Comparison of ENCODE assay signal across 8 cellular contexts in the genomic region with DNA sequence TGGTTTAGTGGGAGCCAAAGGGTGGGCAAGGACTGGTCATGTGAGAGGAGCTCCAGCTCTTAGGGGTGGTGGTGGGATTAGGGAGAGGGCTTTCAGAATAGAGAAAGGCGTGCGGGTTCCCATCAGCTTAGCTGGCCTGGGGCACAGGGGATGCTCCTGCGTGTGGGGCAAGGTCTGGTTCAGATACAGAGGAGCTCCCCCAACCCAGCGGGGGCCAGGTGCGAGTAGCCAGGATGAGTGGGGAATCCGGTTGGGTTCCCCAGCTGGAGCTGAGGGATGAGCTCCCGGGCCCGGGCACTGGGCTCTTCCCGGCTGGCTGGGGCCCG. TPM values are rescaled to one million over a fixed set of nuclear protein-coding genes. Genes with fewer than 3 reads are reported as not detected.
DNase-seq lines count a peak whose midpoint lies in the region; ATAC-seq and TF ChIP-seq lines count a peak whose summit lies in the region.

No MANE protein-coding gene starts in this region.

- H3K4me1 ChIP-seq in SJSA1 (replicated peaks) (peaks cover 29% of the 10 kb centered on the region), fibroblast of lung (ENCODE audit: control insufficient read depth, extremely low read depth, insufficient read depth, low read length) (peaks cover 6% of the 10 kb centered on the region), gastrocnemius medialis (peaks cover 15 to 23% of the 10 kb centered on the region in 2 donors)

- H3K79me2 ChIP-seq in fibroblast of lung (ENCODE audit: control insufficient read depth, insufficient read depth, low read length), result no peaks in the 10 kb centered on the region

- peaks cover 47% of the 10 kb centered on the region for H3K4me1 Mint-ChIP-seq in activated naive CD4-positive, alpha-beta T cell treated with anti-CD3 and anti-CD28 coated beads, Interleukin-2, amount 10 ng/mL, durations not matched to agents 7 days and 5 days

- peaks cover 8% of the 10 kb centered on the region for H3K36me3 Mint-ChIP-seq in activated naive CD4-positive, alpha-beta T cell treated with anti-CD3 and anti-CD28 coated beads, Interleukin-2, amount 10 ng/mL, durations not matched to agents 7 days and 5 days

- H3K27me3 ChIP-seq in SJSA1 (replicated peaks) (peaks cover under 1% of the 10 kb centered on the region; the same call in 1 of the 2 replicates), fibroblast of lung (ENCODE audit: control insufficient read depth, insufficient read depth, low read length) (no peaks in the 10 kb centered on the region), gastrocnemius medialis (no peaks in the 10 kb centered on the region)

- TF ChIP-seq CTCF in fibroblast of lung (conservative IDR thresholded peaks at IDR 0.05 in 1 of 2, IDR thresholded peaks at IDR 0.05 in 1 of 2; ENCODE audit: low read depth in 1 of 2, low read length in 2 of 2) (no peak), gastrocnemius medialis (IDR thresholded peaks at IDR 0.05 in 4 of 5, conservative IDR thresholded peaks at IDR 0.05 in 1 of 5) (no peak)

- H3K9me3 ChIP-seq in SJSA1 (replicated peaks) (0 out of 2 replicates have a peak, but pooled peaks cover 2% of the 10 kb centered on the region), fibroblast of lung (ENCODE audit: control insufficient read depth, insufficient read depth, low read depth, low read length) (no peaks in the 10 kb centered on the region), gastrocnemius medialis (no peaks in the 10 kb centered on the region)

- peak overlapping the region; percentile 87 for H3K4me3 Mint-ChIP-seq in activated naive CD4-positive, alpha-beta T cell treated with anti-CD3 and anti-CD28 coated beads, Interleukin-2, amount 10 ng/mL, durations not matched to agents 7 days and 5 days

- H3K9ac ChIP-seq in fibroblast of lung (ENCODE audit: insufficient read depth, low read length), result peak overlapping the region; percentile 79

- in situ Hi-C loops in gastrocnemius medialis (cut with MboI; ENCODE audit: low sequenced_read_pairs in 4 of 4), result no loop called here

- CTCF ChIA-PET in activated naive CD4-positive, alpha-beta T cell treated with anti-CD3 and anti-CD28 coated beads, Interleukin-2, amount 10 ng/mL, durations not matched to agents 7 days and 5 days (lab: Charles Lee), result interaction anchor here (0.8 to 2.6 kb wide), 11 partner anchors 11 to 86 kb away, joined by 3 to 14 read pairs (median 3); a partner anchor contains a TSS

- H3K4me2 ChIP-seq in fibroblast of lung (ENCODE audit: extremely low read depth, insufficient read depth, low read length), result peak overlapping the region; percentile 75

- no peak for DNase-seq in activated naive CD4-positive, alpha-beta T cell treated with anti-CD3 and anti-CD28 coated beads, Interleukin-2, amount 10 ng/mL, durations not matched to agents 7 days and 5 days
- no peak for DNase-seq in activated naive CD4-positive, alpha-beta T cell treated with Interleukin-2 at 50 U/mL for 16 hours
- DNase-seq in SJSA1 (ENCODE audit: low read depth in 1 of 2, low spot score in 2 of 2) (no peak), fibroblast of lung (ENCODE audit: low read depth in 2 of 2) (no peak), gastrocnemius medialis (no peak), HUDEP-2 (lab: John Stamatoyannopoulos, UW; ENCODE audit: unreplicated experiment in 76 of 76) (no peak)
- no peak for DNase-seq in stimulated activated CD4-positive, alpha-beta T cell treated with anti-CD3 and anti-CD28 coated beads, Interleukin-12 subunit alpha, Interleukin-12 subunit beta, amount 100 ng/mL, for 4 hours

- no peak overlapping the region for H2AFZ ChIP-seq in fibroblast of lung (ENCODE audit: low read length)

- H3K36me3 ChIP-seq in SJSA1 (peaks cover 9% of the 10 kb centered on the region), fibroblast of lung (ENCODE audit: control insufficient read depth, insufficient read depth, low read length) (no peaks in the 10 kb centered on the region), gastrocnemius medialis (no peaks in the 10 kb centered on the region)

- H3K27me3 Mint-ChIP-seq in activated naive CD4-positive, alpha-beta T cell treated with anti-CD3 and anti-CD28 coated beads, Interleukin-2, amount 10 ng/mL, durations not matched to agents 7 days and 5 days, result peaks cover 4% of the 10 kb centered on the region

- intact Hi-C loops in gastrocnemius medialis (cut with DNase I; ENCODE audit: low total_unique reads), result loop anchor here (5.0 kb wide), 1 partner anchor 41 kb away; a partner anchor contains a TSS

- H3K27ac ChIP-seq in SJSA1 (peak overlapping the region; percentile 10; the same call in 1 of the 2 replicates), fibroblast of lung (ENCODE audit: insufficient read depth, low read length) (peak overlapping the region; percentile 73), gastrocnemius medialis (peak overlapping the region; percentile 79 to 96 (median 88))

- H3K27ac Mint-ChIP-seq in activated naive CD4-positive, alpha-beta T cell treated with anti-CD3 and anti-CD28 coated beads, Interleukin-2, amount 10 ng/mL, durations not matched to agents 7 days and 5 days, result peak overlapping the region; percentile 87

- H4K20me1 ChIP-seq in fibroblast of lung (ENCODE audit: control insufficient read depth, extremely low read depth, insufficient read depth, low read length), result no peaks in the 10 kb centered on the region

- no peak for TF ChIP-seq POLR2A in gastrocnemius medialis (IDR thresholded peaks at IDR 0.05)

- no peaks in the 10 kb centered on the region for H3K9me3 Mint-ChIP-seq in activated naive CD4-positive, alpha-beta T cell treated with anti-CD3 and anti-CD28 coated beads, Interleukin-2, amount 10 ng/mL, durations not matched to agents 7 days and 5 days

- peak overlapping the region; percentile 89 for H3K4me3 ChIP-seq in SJSA1
- H3K4me3 ChIP-seq in fibroblast of lung (replicated peaks in 1 of 4; ENCODE audit: control extremely low read depth in 1 of 4, insufficient read depth in 1 of 4, low read depth in 3 of 4, low read length in 4 of 4), result peak overlapping the region; percentile 58 to 91 (median 78)
- peak overlapping the region; percentile 86 to 98 (median 94) for H3K4me3 ChIP-seq in gastrocnemius medialis

- ATAC-seq in gastrocnemius medialis, result no peak
- no peak for ATAC-seq in HG03159 (IDR thresholded peaks at IDR 0.05; ENCODE audit: unreplicated experiment)

RNA-seq across cellular contexts. Expression of a gene that starts 0.6 kb away (rescaled TPM):
- 61.1 and 105 TPM in 2 replicates for total RNA-seq in SJSA1 (2014; rRNA removed; shearing (Covaris generic))
- total RNA-seq in fibroblast of lung (11.2 and 17.2 TPM in 2 replicates), gastrocnemius medialis (100 to 1,000 TPM in 2 of 4 donors, 10 to 100 TPM in 2; 79.8 to 155 (median 108) TPM)
- 16.5 and 22.0 TPM in 2 replicates for polyA plus RNA-seq in fibroblast of lung
- 25.6 and 30.0 TPM in 2 replicates for polyA plus RNA-seq in fibroblast of lung (2012)
- 6.9 and 11.2 TPM in 2 replicates for polyA minus RNA-seq in fibroblast of lung (ENCODE audit: low replicate concordance)

RNA-seq across cellular contexts. Expression of a gene that starts 13.3 kb away (rescaled TPM):
- total RNA-seq in SJSA1 (2014; rRNA removed; shearing (Covaris generic)), result not detected in 2 replicates
- total RNA-seq in fibroblast of lung (not detected in 2 replicates), gastrocnemius medialis (under 1 TPM; 0.19 to 0.55 (median 0.30) TPM)
- polyA plus RNA-seq in fibroblast of lung, result not detected in 2 replicates
- polyA plus RNA-seq in fibroblast of lung (2012), result not detected in 2 replicates
- polyA minus RNA-seq in fibroblast of lung (ENCODE audit: low replicate concordance), result not detected in 2 replicates

RNA-seq across cellular contexts. Expression of a gene that starts 14.4 kb away (rescaled TPM):
- total RNA-seq in SJSA1 (2014; rRNA removed; shearing (Covaris generic)), result 184 and 185 TPM in 2 replicates
- total RNA-seq in fibroblast of lung (117 and 128 TPM in 2 replicates), gastrocnemius medialis (10 to 100 TPM; 33.0 to 60.8 (median 48.8) TPM)
- 52.3 and 53.7 TPM in 2 replicates for polyA plus RNA-seq in fibroblast of lung
- polyA plus RNA-seq in fibroblast of lung (2012), result 56.4 and 62.2 TPM in 2 replicates
- 37.8 and 51.1 TPM in 2 replicates for polyA minus RNA-seq in fibroblast of lung (ENCODE audit: low replicate concordance)

RNA-seq across cellular contexts. Expression of a gene that starts 15.9 kb away (rescaled TPM):
- not detected in 2 replicates for total RNA-seq in SJSA1 (2014; rRNA removed; shearing (Covaris generic))
- total RNA-seq in fibroblast of lung, result not detected in 2 replicates
- not detected in 2 replicates for polyA plus RNA-seq in fibroblast of lung
- not detected in 2 replicates for polyA plus RNA-seq in fibroblast of lung (2012)
- not detected in 2 replicates for polyA minus RNA-seq in fibroblast of lung (ENCODE audit: low replicate concordance)
- total RNA-seq in gastrocnemius medialis, result not detected

RNA-seq across cellular contexts. Expression of a gene that starts 25.2 kb away (rescaled TPM):
- 123 and 181 TPM in 2 replicates for total RNA-seq in SJSA1 (2014; rRNA removed; shearing (Covaris generic))
- total RNA-seq in fibroblast of lung, result 88.1 and 112 TPM in 2 replicates
- 56.3 and 65.5 TPM in 2 replicates for polyA plus RNA-seq in fibroblast of lung
- 81.0 and 122 TPM in 2 replicates for polyA plus RNA-seq in fibroblast of lung (2012)
- polyA minus RNA-seq in fibroblast of lung (ENCODE audit: low replicate concordance), result 87.5 and 101 TPM in 2 replicates
- 10 to 100 TPM in 3 of 4 donors, 1 to 10 TPM in 1; 4.9 to 14.8 (median 12.5) TPM for total RNA-seq in gastrocnemius medialis

Comparison
In these comparisons a context has a peak if more than half of its experiments do, and no peak if none do; other contexts are left out.
1. H3K27ac ChIP-seq: peak in every context shown above with its lines; median percentile 88 in gastrocnemius medialis; 73 in fibroblast of lung; 10 in SJSA1.